ENCODE assay signal across 17 cellular contexts in the genomic region with DNA sequence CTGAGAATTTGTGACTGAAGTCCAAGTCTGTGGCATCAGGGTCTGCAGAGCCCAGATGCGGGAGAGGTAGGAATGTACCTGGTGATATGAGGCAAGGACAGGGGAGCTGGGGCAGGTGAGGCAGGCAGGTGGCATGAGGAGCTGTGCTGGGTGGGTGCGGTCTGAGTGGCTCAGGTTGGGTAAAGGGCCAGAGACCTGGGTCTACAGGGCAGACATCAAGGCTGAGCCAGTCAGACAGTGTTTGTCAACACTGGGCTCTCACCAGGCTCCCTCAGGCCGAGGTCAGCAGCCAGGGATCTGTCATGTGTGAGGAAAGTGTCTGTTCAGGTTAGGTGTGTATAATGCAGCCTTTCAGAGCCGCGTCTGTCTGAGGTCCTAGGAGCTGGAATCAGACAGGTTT.
"Had no signal": no experiment of that assay in that cellular context is flagged by ENCODE, and none has a peak within 500 bp of the region (broad histone marks: within the 10 kb centered on the region; RNA-seq: fewer than 3 reads in every experiment).

No MANE protein-coding gene starts in this region.

- ATAC-seq: gastrocnemius medialis; heart right ventricle; left lobe of liver; naive thymus-derived CD4-positive, alpha-beta T cell; stimulated activated naive CD8-positive, alpha-beta T cell treated with anti-CD3 and anti-CD28 coated beads, Interleukin-15, Interleukin-2, amounts not matched to agents 100 U/mL and 50 U/mL, for 24 hours had no signal

- H3K27me3 Mint-ChIP-seq: activated naive CD4-positive, alpha-beta T cell treated with anti-CD3 and anti-CD28 coated beads, Interleukin-2, amount 50 U/mL, for 24 hours; naive thymus-derived CD4-positive, alpha-beta T cell had no signal

- H3K27ac Mint-ChIP-seq: activated naive CD4-positive, alpha-beta T cell treated with anti-CD3 and anti-CD28 coated beads, Interleukin-2, amount 50 U/mL, for 24 hours had no signal

- H3K27ac ChIP-seq: cardiac muscle cell, colonic mucosa, heart right ventricle, SK-N-MC, suprapubic skin, upper lobe of left lung had no signal

- H3K9me3 Mint-ChIP-seq: activated naive CD4-positive, alpha-beta T cell treated with anti-CD3 and anti-CD28 coated beads, Interleukin-2, amount 50 U/mL, for 24 hours had no signal

- H3K4me3 ChIP-seq: cardiac muscle cell, colonic mucosa, gastrocnemius medialis, heart right ventricle, SK-N-MC, suprapubic skin, upper lobe of left lung had no signal

- H3K4me1 Mint-ChIP-seq: activated naive CD4-positive, alpha-beta T cell treated with anti-CD3 and anti-CD28 coated beads, Interleukin-2, amount 50 U/mL, for 24 hours had no signal

- H3K9me3 ChIP-seq: colonic mucosa, gastrocnemius medialis, heart right ventricle, suprapubic skin, upper lobe of left lung had no signal

- H3K4me1 ChIP-seq: colonic mucosa, suprapubic skin, upper lobe of left lung had no signal

- H3K27me3 ChIP-seq: cardiac muscle cell, colonic mucosa, gastrocnemius medialis, heart right ventricle, suprapubic skin, upper lobe of left lung had no signal

- H3K4me3 Mint-ChIP-seq: activated naive CD4-positive, alpha-beta T cell treated with anti-CD3 and anti-CD28 coated beads, Interleukin-2, amount 50 U/mL, for 24 hours; naive thymus-derived CD4-positive, alpha-beta T cell had no signal

- DNase-seq: activated CD4-positive, alpha-beta T cell treated with anti-CD3 and anti-CD28 coated beads, Interleukin-2, amount 50 U/mL, for 48 hours; aorta; colonic mucosa; effector CD4-positive, alpha-beta T cell; gastrocnemius medialis; heart right ventricle; islet precursor cell; mammary epithelial cell; naive thymus-derived CD4-positive, alpha-beta T cell; stimulated activated CD4-positive, alpha-beta T cell treated with anti-CD3 and anti-CD28 coated beads, Interleukin-2, amount 100 ng/mL, for 48 hours; stimulated activated naive CD8-positive, alpha-beta T cell treated with anti-CD3 and anti-CD28 coated beads, Interleukin-15, Interleukin-2, amounts not matched to agents 100 U/mL and 50 U/mL, for 24 hours; upper lobe of left lung had no signal
